In the genomic region with DNA sequence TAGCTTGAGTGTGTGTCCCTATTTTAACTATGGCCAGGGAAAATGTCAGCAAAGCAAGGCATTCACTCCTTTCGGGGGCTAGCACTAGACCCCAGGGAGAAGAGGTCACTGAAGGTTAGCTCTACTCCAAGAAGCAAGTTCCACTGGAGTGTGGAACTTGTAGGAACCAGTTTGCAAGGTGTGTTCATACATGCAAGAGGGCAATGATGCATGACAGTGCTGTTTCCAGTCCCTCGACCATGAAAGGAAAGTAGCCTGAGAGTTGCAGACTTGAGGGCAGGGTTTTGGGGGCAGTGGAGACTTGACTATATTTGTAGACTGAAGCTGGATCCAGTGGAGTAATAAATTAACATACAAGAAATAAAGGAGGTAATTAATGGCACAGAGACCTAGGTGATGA, we compare ENCODE assay signal across 20 cellular contexts. TPM values are rescaled to one million over a fixed set of nuclear protein-coding genes. Genes with fewer than 3 reads are reported as not detected.
DNase-seq lines count a peak whose midpoint lies in the region; ATAC-seq and TF ChIP-seq lines count a peak whose summit lies in the region.
"Had no signal": no experiment of that assay in that cellular context is flagged by ENCODE, and none has a peak within 500 bp of the region (broad histone marks: within the 10 kb centered on the region; RNA-seq: fewer than 3 reads in every experiment).

No MANE protein-coding gene starts in this region.

- no peaks in the 10 kb centered on the region for H3K9me3 Mint-ChIP-seq in stimulated activated naive B cell treated with anti-CD40 and anti-IgM and Interleukin-4, amounts not matched to agents 10 μg/mL and 1 μg/mL and 100 μg/mL, for 72 hours
- H3K9me3 Mint-ChIP-seq: stimulated activated naive CD8-positive, alpha-beta T cell treated with anti-CD3 and anti-CD28 coated beads, Interleukin-15, Interleukin-2, amounts not matched to agents 100 ng/mL and 50 ng/mL, for 24 hours had no signal

- intact Hi-C loops in heart left ventricle (cut with DNase I), result no loop called here

- WGBS in heart left ventricle, 4 donors, result 72 to 88% (median 74%) methylated on average over 2 of the region's 2 CpGs

- no peak for TF ChIP-seq POLR2A in heart left ventricle (IDR thresholded peaks at IDR 0.05)

- H3K4me3 ChIP-seq in heart left ventricle, result no peak overlapping the region
- H3K4me3 ChIP-seq: mucosa of descending colon, pancreas had no signal

- peaks cover 0 to 10% (median 0%) of the 10 kb centered on the region in 9 donors for H3K27me3 ChIP-seq in heart left ventricle
- H3K27me3 ChIP-seq: pancreas had no signal

- peaks cover 21 to 32% of the 10 kb centered on the region in 2 donors for H3K27me3 Mint-ChIP-seq in stimulated activated naive B cell treated with anti-CD40 and anti-IgM and Interleukin-4, amounts not matched to agents 10 μg/mL and 1 μg/mL and 100 μg/mL, for 72 hours

- H3K4me3 Mint-ChIP-seq in stimulated activated naive B cell treated with anti-CD40 and anti-IgM and Interleukin-4, amounts not matched to agents 10 μg/mL and 1 μg/mL and 100 μg/mL, for 72 hours, result no peak overlapping the region
- H3K4me3 Mint-ChIP-seq: B cell; stimulated activated naive CD8-positive, alpha-beta T cell treated with anti-CD3 and anti-CD28 coated beads, Interleukin-15, Interleukin-2, amounts not matched to agents 100 ng/mL and 50 ng/mL, for 24 hours had no signal

- H3K36me3 ChIP-seq in heart left ventricle, result no peaks in the 10 kb centered on the region
- H3K36me3 ChIP-seq: pancreas had no signal

- H3K4me1 ChIP-seq in heart left ventricle, result no peaks in the 10 kb centered on the region

- no peak overlapping the region for H3K27ac Mint-ChIP-seq in stimulated activated naive B cell treated with anti-CD40 and anti-IgM and Interleukin-4, amounts not matched to agents 10 μg/mL and 1 μg/mL and 100 μg/mL, for 72 hours
- H3K27ac Mint-ChIP-seq: B cell; stimulated activated naive CD8-positive, alpha-beta T cell treated with anti-CD3 and anti-CD28 coated beads, Interleukin-15, Interleukin-2, amounts not matched to agents 100 ng/mL and 50 ng/mL, for 24 hours had no signal

- ATAC-seq in GM18498 (IDR thresholded peaks at IDR 0.05; ENCODE audit: unreplicated experiment) (peak; percentile 77), GM21360 (IDR thresholded peaks at IDR 0.05; ENCODE audit: unreplicated experiment) (peak; percentile 72), HG03575 (IDR thresholded peaks at IDR 0.05; ENCODE audit: extremely low read depth, insufficient number of reproducible peaks, low FRiP score, unreplicated experiment) (peak; percentile 50), heart left ventricle (no peak), GM21381 (IDR thresholded peaks at IDR 0.05; ENCODE audit: unreplicated experiment) (no peak)
- no peak for ATAC-seq in stimulated activated naive B cell treated with anti-CD40 and anti-IgM and Interleukin-4, amounts not matched to agents 10 μg/mL and 1 μg/mL and 100 μg/mL, for 72 hours (replicated peaks)
- ATAC-seq: mucosa of descending colon, pancreas had no signal

- H3K4me1 Mint-ChIP-seq in stimulated activated naive B cell treated with anti-CD40 and anti-IgM and Interleukin-4, amounts not matched to agents 10 μg/mL and 1 μg/mL and 100 μg/mL, for 72 hours, result no peaks in the 10 kb centered on the region
- H3K4me1 Mint-ChIP-seq: B cell had no signal

- DNase-seq in kidney tubule cell (ENCODE audit: low spot score), result peak; percentile 52
- no peak for DNase-seq in heart left ventricle
- DNase-seq in stimulated activated naive B cell treated with anti-CD40 and anti-IgM and Interleukin-4, amounts not matched to agents 10 μg/mL and 1 μg/mL and 100 μg/mL, for 72 hours, result no peak
- DNase-seq: activated CD4-positive, CD25-positive, alpha-beta regulatory T cell; activated naive CD4-positive, alpha-beta T cell; dermis blood vessel endothelial cell; DND-41; hippocampal formation; KBM-7; mucosa of descending colon; pancreas; small intestine; T-helper 1 cell had no signal

- TF ChIP-seq CTCF in heart left ventricle (IDR thresholded peaks at IDR 0.05), result no peak

- no peaks in the 10 kb centered on the region for H3K9me3 ChIP-seq in heart left ventricle
- H3K9me3 ChIP-seq: mucosa of descending colon, pancreas had no signal

- H3K27ac ChIP-seq in heart left ventricle, result no peak overlapping the region
- H3K27ac ChIP-seq: HL-60, pancreas had no signal

- no peaks in the 10 kb centered on the region for H3K36me3 Mint-ChIP-seq in stimulated activated naive B cell treated with anti-CD40 and anti-IgM and Interleukin-4, amounts not matched to agents 10 μg/mL and 1 μg/mL and 100 μg/mL, for 72 hours

RNA-seq across cellular contexts. Expression of a gene that starts 21.6 kb away (rescaled TPM):
- 10 to 100 TPM in 2 of 9 donors, 1 to 10 TPM in 7; 4.4 to 15.0 (median 7.4) TPM for total RNA-seq in heart left ventricle
- polyA plus RNA-seq in heart left ventricle, result 10 to 100 TPM in 1 of 2 donors, 1 to 10 TPM in 1; 2.6 to 22.4 TPM

Comparison
In these comparisons a context has a peak if more than half of its experiments do, and no peak if none do; other contexts are left out.
1. ATAC-seq: peak in GM18498 (single experiment), GM21360 (single experiment) and HG03575 (single experiment); none in heart left ventricle (0 of 4), stimulated activated naive B cell treated with anti-CD40 and anti-IgM and Interleukin-4, amounts not matched to agents 10 μg/mL and 1 μg/mL and 100 μg/mL, for 72 hours (0 of 2) and GM21381 (single experiment).